ENCODE assay signal across 8 cellular contexts in genomic region chr6:31660998-31661866, GRCh38. TPM values are rescaled to one million over a fixed set of nuclear protein-coding genes. Genes with fewer than 3 reads are reported as not detected.
DNase-seq lines count a peak whose midpoint lies in the region; TF ChIP-seq lines count a peak whose summit lies in the region.

No MANE protein-coding gene starts in this region.

- TF ChIP-seq POLR2A in thyroid gland (IDR thresholded peaks at IDR 0.05) = no peak

- H3K9me3 ChIP-seq in adipocyte (ENCODE audit: control insufficient read depth, low read length) (no peaks in the 10 kb centered on the region), thyroid gland (no peaks in the 10 kb centered on the region)

- TF ChIP-seq CTCF in kidney epithelial cell (IDR thresholded peaks at IDR 0.05; ENCODE audit: insufficient read depth, low read length, poor library complexity, severe bottlenecking) (no peak), thyroid gland (IDR thresholded peaks at IDR 0.05) (no peak)

- H3K36me3 ChIP-seq in adipocyte (ENCODE audit: control insufficient read depth, insufficient read depth, low read length, severe bottlenecking) = peaks cover 20% of the 10 kb centered on the region
- H3K36me3 ChIP-seq in kidney epithelial cell (ENCODE audit: control insufficient read depth, insufficient read depth, low read length) = no peaks in the 10 kb centered on the region
- peaks cover 0 to 6% of the 10 kb centered on the region in 2 donors for H3K36me3 ChIP-seq in thyroid gland

- intact Hi-C loops in thyroid gland (cut with DNase I) = no loop called here

- H3K4me1 ChIP-seq in adipocyte (ENCODE audit: control insufficient read depth, insufficient read depth, low read length) (peaks cover 44% of the 10 kb centered on the region), thyroid gland (peaks cover 38 to 51% of the 10 kb centered on the region in 2 donors)

- H3K4me3 ChIP-seq in adipocyte (ENCODE audit: low read length) (peak overlapping the region; percentile 98), kidney epithelial cell (ENCODE audit: low read depth, low read length) (peak overlapping the region; percentile 77), thyroid gland (replicated peaks in 1 of 3) (peak overlapping the region; percentile 54 to 88 (median 83))

- H3K27ac ChIP-seq in thyroid gland = peak overlapping the region; percentile 59 to 82 (median 81)

- DNase-seq in activated CD8-positive, alpha-beta memory T cell treated with anti-CD3 and anti-CD28 coated beads for 24 hours = peak; percentile 65
- DNase-seq in activated CD8-positive, alpha-beta memory T cell treated with anti-CD3 and anti-CD28 coated beads, Interleukin-2, amount 50 U/mL, for 4 hours = no peak
- DNase-seq in adipocyte (ENCODE audit: low read depth) (peak; percentile 75), kidney epithelial cell (ENCODE audit: low read depth) (no peak), thyroid gland (no peak), A172 (ENCODE audit: low spot score) (no peak), DMS53 treated with DMSO at 0.1 percent for 48 hours (lab: John Stamatoyannopoulos, UW; ENCODE audit: unreplicated experiment) (no peak)
- DNase-seq in stimulated activated CD4-positive, alpha-beta T cell treated with anti-CD3 and anti-CD28 coated beads, Interleukin-1b, Interleukin-23, amount 100 ng/mL, for 48 hours = no peak

- H3K27me3 ChIP-seq in adipocyte (replicated peaks; ENCODE audit: control insufficient read depth, insufficient read depth, low read length) = no peaks in the 10 kb centered on the region
- H3K27me3 ChIP-seq in kidney epithelial cell (ENCODE audit: control insufficient read depth, insufficient read depth, low read length) = no peaks in the 10 kb centered on the region
- no peaks in the 10 kb centered on the region for H3K27me3 ChIP-seq in thyroid gland

- WGBS in thyroid gland, 2 donors = 60 to 64% methylated on average over 15 of the region's 15 CpGs

- H3K9ac ChIP-seq in adipocyte (ENCODE audit: low read length) = peak overlapping the region; percentile 97

RNA-seq across cellular contexts. Expression of gene C6orf47, which starts 0.7 kb away (rescaled TPM):
- total RNA-seq in kidney epithelial cell (19.0 and 24.9 TPM in 2 replicates), thyroid gland (10 to 100 TPM; 23.6 to 32.3 (median 28.7) TPM)
- total RNA-seq in A172 (2014; rRNA removed; shearing (Covaris generic)) = 15.9 and 22.0 TPM in 2 replicates

RNA-seq across cellular contexts. Expression of gene GPANK1, which starts 3.6 kb away (rescaled TPM):
- total RNA-seq in kidney epithelial cell (17.7 and 22.0 TPM in 2 replicates), thyroid gland (10 to 100 TPM; 15.7 to 23.2 (median 22.1) TPM)
- 9.5 and 13.2 TPM in 2 replicates for total RNA-seq in A172 (2014; rRNA removed; shearing (Covaris generic))

RNA-seq across cellular contexts. Expression of gene CSNK2B, which starts 4.6 kb away (rescaled TPM):
- total RNA-seq in kidney epithelial cell (366 and 405 TPM in 2 replicates), thyroid gland (100 to 1,000 TPM; 181 to 264 (median 206) TPM)
- total RNA-seq in A172 (2014; rRNA removed; shearing (Covaris generic)) = 263 and 282 TPM in 2 replicates

RNA-seq across cellular contexts. Expression of gene APOM, which starts 5.5 kb away (rescaled TPM):
- total RNA-seq in kidney epithelial cell (1.3 and 1.8 TPM in 2 replicates), thyroid gland (1 to 10 TPM; 2.3 to 5.1 (median 4.5) TPM)
- total RNA-seq in A172 (2014; rRNA removed; shearing (Covaris generic)) = 2.0 and 4.2 TPM in 2 replicates

RNA-seq across cellular contexts. Expression of gene LY6G5B, which starts 8.5 kb away (rescaled TPM):
- total RNA-seq in kidney epithelial cell (2.8 and 6.0 TPM in 2 replicates), thyroid gland (10 to 100 TPM in 2 of 4 donors, 1 to 10 TPM in 2; 4.4 to 11.8 (median 9.4) TPM)
- total RNA-seq in A172 (2014; rRNA removed; shearing (Covaris generic)) = 1.2 and 2.0 TPM in 2 replicates

Comparison
In these comparisons a context has a peak if more than half of its experiments do, and no peak if none do; other contexts are left out.
1. DNase-seq: peak in activated CD8-positive, alpha-beta memory T cell treated with anti-CD3 and anti-CD28 coated beads for 24 hours (single experiment) and adipocyte (single experiment); none in activated CD8-positive, alpha-beta memory T cell treated with anti-CD3 and anti-CD28 coated beads, Interleukin-2, amount 50 U/mL, for 4 hours (single experiment), kidney epithelial cell (single experiment), thyroid gland (0 of 2), A172 (single experiment), DMS53 treated with DMSO at 0.1 percent for 48 hours (single experiment) and stimulated activated CD4-positive, alpha-beta T cell treated with anti-CD3 and anti-CD28 coated beads, Interleukin-1b, Interleukin-23, amount 100 ng/mL, for 48 hours (single experiment).
2. Peak in every context shown above with its lines, with median percentiles within 50 percentile points of each other: H3K4me3 ChIP-seq.